ENCODE assay signal across 14 cellular contexts in the genomic region with DNA sequence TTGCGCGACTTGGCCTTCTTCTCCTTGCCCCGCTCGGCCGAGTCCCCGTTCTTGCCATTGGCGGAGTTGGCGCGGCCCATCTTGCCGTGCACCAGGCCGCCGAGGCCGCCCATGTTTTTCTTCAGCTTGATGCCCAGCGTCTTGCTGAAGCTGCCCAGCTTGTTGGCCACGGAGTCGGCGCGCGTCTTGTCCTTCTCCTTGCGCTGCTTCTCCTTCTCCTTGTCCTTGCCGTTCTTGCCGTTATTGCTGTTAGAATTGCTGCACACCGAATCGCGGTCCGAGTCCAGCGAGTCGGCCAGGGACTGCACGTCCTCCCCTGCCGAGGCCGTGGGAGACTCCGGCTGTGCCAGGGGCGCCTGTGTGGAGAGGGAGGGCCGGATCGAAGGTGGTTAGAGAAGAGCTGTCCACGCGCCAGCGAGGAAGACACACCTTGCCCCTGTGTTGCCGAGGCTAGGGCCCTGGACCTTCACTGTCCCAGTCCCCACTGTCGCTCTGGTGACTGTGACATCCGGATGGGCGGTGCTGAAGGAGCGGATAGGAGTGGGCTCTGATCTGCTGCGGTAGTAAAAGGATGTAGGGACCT.
DNase-seq lines count a peak whose midpoint lies in the region; ATAC-seq and TF ChIP-seq lines count a peak whose summit lies in the region.
"Had no signal": no experiment of that assay in that cellular context is flagged by ENCODE, and none has a peak within 500 bp of the region (broad histone marks: within the 10 kb centered on the region; RNA-seq: fewer than 3 reads in every experiment).

No MANE protein-coding gene starts in this region.

- H3K27me3 Mint-ChIP-seq in CD4-positive, alpha-beta memory T cell = no peaks in the 10 kb centered on the region
- H3K27me3 Mint-ChIP-seq in IgD-negative memory B cell (peaks cover 16% of the 10 kb centered on the region), neural crest cell (ENCODE audit: low read depth) (peaks cover 61% of the 10 kb centered on the region)

- H3K4me1 Mint-ChIP-seq in CD4-positive, alpha-beta memory T cell = peaks cover 26 to 71% (median 40%) of the 10 kb centered on the region in 4 donors
- H3K4me1 Mint-ChIP-seq in IgD-negative memory B cell (peaks cover 7 to 18% (median 12%) of the 10 kb centered on the region in 3 donors), neural crest cell (peaks cover 11% of the 10 kb centered on the region)

- no peak overlapping the region for H2AFZ ChIP-seq in hepatocyte

- CTCF ChIA-PET in CD4-positive, alpha-beta memory T cell (lab: Charles Lee; ENCODE audit: partially characterized antibody) = interaction anchor here (0.8 to 4.4 kb wide), 9 partner anchors 11 to 284 kb away, joined by 3 to 28 read pairs (median 5); no protein-coding TSS in a partner anchor

- no peak for TF ChIP-seq CTCF in neural crest cell (conservative IDR thresholded peaks at IDR 0.05)
- no peak for TF ChIP-seq CTCF in hepatocyte (IDR thresholded peaks at IDR 0.05; ENCODE audit: poor library complexity)

- no peaks in the 10 kb centered on the region for H3K36me3 ChIP-seq in CD4-positive, alpha-beta memory T cell (ENCODE audit: insufficient read depth, low read length)
- no peaks in the 10 kb centered on the region for H3K36me3 ChIP-seq in hepatocyte (replicated peaks; ENCODE audit: insufficient read depth, low read depth)

- peak overlapping the region; percentile 79 to 89 (median 85) for H3K4me3 Mint-ChIP-seq in CD4-positive, alpha-beta memory T cell
- H3K4me3 Mint-ChIP-seq in IgD-negative memory B cell (peak overlapping the region; percentile 40 to 96 (median 82)), neural crest cell (no peak overlapping the region)

- intact Hi-C loops in CD4-positive, alpha-beta memory T cell (cut with micrococcal nuclease) = no loop called here

- H3K9me3 ChIP-seq in CD4-positive, alpha-beta memory T cell (ENCODE audit: control insufficient read depth in 1 of 2, low read length in 2 of 2) = no peaks in the 10 kb centered on the region
- H3K9me3 ChIP-seq in hepatocyte (ENCODE audit: low read depth) = no peaks in the 10 kb centered on the region

- H3K27ac Mint-ChIP-seq in CD4-positive, alpha-beta memory T cell = peak overlapping the region; percentile 61 to 87 (median 83)
- H3K27ac Mint-ChIP-seq in IgD-negative memory B cell (peak overlapping the region; percentile 56 to 93 (median 81)), neural crest cell (ENCODE audit: unreplicated experiment) (peak overlapping the region; percentile 37)

- peaks cover 55% of the 10 kb centered on the region for H3K4me1 ChIP-seq in CD4-positive, alpha-beta memory T cell (ENCODE audit: insufficient read depth, low read length)
- H3K4me1 ChIP-seq in hepatocyte (ENCODE audit: insufficient read depth) = no peaks in the 10 kb centered on the region

- 97% methylated on average over 44 of the region's 44 CpGs for WGBS in hepatocyte (ENCODE audit: low lambda C conversion rate, missing lambda C conversion rate)

- no peaks in the 10 kb centered on the region for H3K27me3 ChIP-seq in CD4-positive, alpha-beta memory T cell (ENCODE audit: insufficient read depth, low read length)
- peaks cover 52% of the 10 kb centered on the region for H3K27me3 ChIP-seq in hepatocyte

- no peak overlapping the region for H3K4me2 ChIP-seq in hepatocyte

- no peaks in the 10 kb centered on the region for H4K20me1 ChIP-seq in hepatocyte (ENCODE audit: insufficient read depth, poor library complexity, severe bottlenecking)

- no peaks in the 10 kb centered on the region for H3K9me3 Mint-ChIP-seq in CD4-positive, alpha-beta memory T cell
- H3K9me3 Mint-ChIP-seq in IgD-negative memory B cell = no peaks in the 10 kb centered on the region
- H3K9me3 Mint-ChIP-seq in neural crest cell = no peaks in the 10 kb centered on the region

- H3K36me3 Mint-ChIP-seq in CD4-positive, alpha-beta memory T cell = peaks cover 0 to 5% of the 10 kb centered on the region in 2 donors
- H3K36me3 Mint-ChIP-seq in IgD-negative memory B cell (no peaks in the 10 kb centered on the region), neural crest cell (ENCODE audit: low read depth) (peaks cover 6% of the 10 kb centered on the region)

- no peaks in the 10 kb centered on the region for H3K79me2 ChIP-seq in hepatocyte

- ATAC-seq in GM19397 (IDR thresholded peaks at IDR 0.05; ENCODE audit: unreplicated experiment) (no peak), GM21515 (IDR thresholded peaks at IDR 0.05; ENCODE audit: unreplicated experiment) (no peak), GM18519 (IDR thresholded peaks at IDR 0.05; ENCODE audit: low FRiP score, unreplicated experiment) (no peak)

- no peak overlapping the region for H3K27ac ChIP-seq in CD4-positive, alpha-beta memory T cell (ENCODE audit: low read depth, low read length)
- H3K27ac ChIP-seq in hepatocyte = no peak overlapping the region

- DNase-seq in CD4-positive, alpha-beta memory T cell = no peak
- DNase-seq in ecto neural progenitor cell (ENCODE audit: low spot score) = peak; percentile 26
- no peak for DNase-seq in neural crest cell (ENCODE audit: low read depth, low spot score)
- no peak for DNase-seq in hepatocyte (ENCODE audit: low spot score)
- DNase-seq: amniotic stem cell, EL, KBM-7, NCI-H1417, NCI-H446 treated with DMSO at 0.1 percent for 48 hours, SW 1271 had no signal

- H3K9me2 ChIP-seq in hepatocyte (replicated peaks; ENCODE audit: insufficient read depth) = no peaks in the 10 kb centered on the region

- no peak overlapping the region for H3K4me3 ChIP-seq in CD4-positive, alpha-beta memory T cell (ENCODE audit: low read length in 2 of 2)
- no peak overlapping the region for H3K4me3 ChIP-seq in hepatocyte

- POLR2A ChIA-PET in CD4-positive, alpha-beta memory T cell (lab: Charles Lee; ENCODE audit: partially characterized antibody) = interaction anchor here (0.9 to 7.0 kb wide), 17 partner anchors 11 to 283 kb away, joined by 3 to 128 read pairs (median 18); partner anchors contain the start of gene KLF13
